Comparison of ENCODE assay signal across 2 cellular contexts in genomic region chr2:47688561-47688960, GRCh38.
A peak's percentile ranks its signal among the peaks of the same experiment; 100 is the strongest.
TF ChIP-seq lines count a peak whose summit lies in the region.

No MANE protein-coding gene starts in this region.

TF ChIP-seq in HepG2, 621 proteins besides CTCF, POLR2A, EP300 and RAD21 (continued from another document):
- TF ChIP-seq ZNF770 (CRISPR knock-in tag; IDR thresholded peaks at IDR 0.05) (no peak), ZFY (CRISPR knock-in tag; IDR thresholded peaks at IDR 0.05) (0 out of 2 replicates have a peak, but pooled peaks have one; percentile 14), ZNF687 (CRISPR knock-in tag; IDR thresholded peaks at IDR 0.05) (peak; percentile 20; the same call in 1 of the 2 replicates)

TF ChIP-seq in SK-N-SH treated with all-trans-retinoic acid at 6 μM for 48 hours, 23 proteins besides CTCF, POLR2A, EP300 and RAD21:
- no peak for TF ChIP-seq POU6F1 (CRISPR knock-in tag; IDR thresholded peaks at IDR 0.05; ENCODE audit: borderline replicate concordance, low read depth)
- TF ChIP-seq PPARA (CRISPR knock-in tag; IDR thresholded peaks at IDR 0.05; ENCODE audit: borderline replicate concordance): no peak
- no peak for TF ChIP-seq ZNF565 (CRISPR knock-in tag; conservative IDR thresholded peaks at IDR 0.05; ENCODE audit: low read depth)
- no peak for TF ChIP-seq TSHZ2 (CRISPR knock-in tag; IDR thresholded peaks at IDR 0.05)
- no peak for TF ChIP-seq GLIS3 (CRISPR knock-in tag; IDR thresholded peaks at IDR 0.05)
- no peak for TF ChIP-seq SNAI2 (CRISPR knock-in tag; IDR thresholded peaks at IDR 0.05)
- no peak for TF ChIP-seq CSDC2 (CRISPR knock-in tag; IDR thresholded peaks at IDR 0.05)
- no peak for TF ChIP-seq ESRRG (CRISPR knock-in tag; IDR thresholded peaks at IDR 0.05)
- TF ChIP-seq ZNF70 (CRISPR knock-in tag; IDR thresholded peaks at IDR 0.05): no peak
- no peak for TF ChIP-seq ZNF8 (CRISPR knock-in tag; IDR thresholded peaks at IDR 0.05)
- no peak for TF ChIP-seq ZC3H10 (CRISPR knock-in tag; IDR thresholded peaks at IDR 0.05)
- no peak for TF ChIP-seq BACH2 (CRISPR knock-in tag; IDR thresholded peaks at IDR 0.05; ENCODE audit: borderline replicate concordance)
- no peak for TF ChIP-seq OSR1 (CRISPR knock-in tag; IDR thresholded peaks at IDR 0.05)
- no peak for TF ChIP-seq ZFP30 (CRISPR knock-in tag; IDR thresholded peaks at IDR 0.05)
- TF ChIP-seq TOX (CRISPR knock-in tag; IDR thresholded peaks at IDR 0.05; ENCODE audit: borderline replicate concordance): no peak
- no peak for TF ChIP-seq ISL1 (CRISPR knock-in tag; IDR thresholded peaks at IDR 0.05)
